1 cellular context compared by ENCODE assay signal in the genomic region with DNA sequence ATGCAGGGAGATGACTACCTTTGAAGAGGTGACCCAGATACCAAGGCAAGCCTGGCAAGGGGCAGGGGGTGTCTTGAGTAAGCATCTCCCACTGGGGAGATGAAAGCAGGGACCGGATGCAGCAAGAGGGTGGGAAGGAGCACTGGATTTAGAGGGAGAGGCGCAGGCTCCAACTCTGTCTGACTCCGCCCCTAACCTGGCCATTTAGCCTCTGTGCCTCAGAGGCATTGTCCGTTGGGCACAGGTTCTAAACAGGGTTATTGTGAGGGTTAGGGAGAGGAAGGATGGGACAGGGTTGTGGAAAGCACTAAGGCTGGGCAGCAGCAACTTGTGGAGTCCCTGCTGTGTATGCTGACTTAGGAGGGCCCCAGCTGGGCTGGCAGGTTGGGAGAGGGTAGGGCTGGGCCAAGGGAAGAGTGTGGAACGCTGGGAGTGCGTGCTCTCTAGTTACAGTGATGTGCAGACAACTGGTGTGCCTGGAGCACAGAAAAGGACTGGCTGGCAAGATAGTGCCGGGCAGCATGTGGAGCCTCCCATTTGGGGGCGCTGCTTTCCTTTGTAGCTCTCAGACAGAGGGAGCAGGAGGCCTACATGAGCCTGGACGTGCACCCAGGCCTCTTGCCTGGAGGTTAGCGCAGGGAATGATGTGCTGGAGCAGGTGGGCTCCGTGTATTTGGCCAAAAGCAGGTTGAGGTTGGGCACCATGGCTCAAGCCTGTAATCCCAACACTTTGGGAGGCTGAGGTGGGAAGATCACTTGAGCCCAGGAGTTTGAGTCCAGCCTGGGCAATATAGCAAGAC.
TF ChIP-seq lines count a peak whose summit lies in the region.

No MANE protein-coding gene starts in this region.

TF ChIP-seq in HEK293, 187 proteins besides CTCF, POLR2A, EP300 and RAD21 (continued from another document):
- TF ChIP-seq ZNF654 (tag by site-specific recombination; IDR thresholded peaks at IDR 0.05; ENCODE audit: low read depth) (peak; percentile 16; the same call in 1 of the 2 replicates), ZNF629 (tag by site-specific recombination; IDR thresholded peaks at IDR 0.05) (no peak), ZXDB (tag by site-specific recombination; IDR thresholded peaks at IDR 0.05) (no peak)
